In the genomic region with DNA sequence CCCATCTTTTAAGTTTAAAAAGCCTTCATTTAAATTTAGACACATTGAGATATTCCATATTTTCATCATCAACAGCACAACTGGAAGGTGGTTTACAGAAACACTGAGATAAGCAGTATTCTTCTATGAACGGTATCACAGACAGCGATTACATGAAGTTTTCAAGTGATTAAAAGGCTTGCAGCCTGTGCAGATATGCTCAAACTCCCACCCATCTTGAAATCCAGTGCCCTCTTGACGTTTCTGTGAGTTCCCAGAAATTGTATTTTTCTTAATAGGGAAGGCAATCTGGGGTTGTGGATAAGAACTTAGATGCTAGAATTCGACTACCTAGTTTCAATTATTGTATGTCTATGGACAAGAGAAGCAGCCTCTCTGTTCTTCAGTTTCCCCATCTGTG, we compare ENCODE assay signal across 34 cellular contexts.
"Had no signal": no experiment of that assay in that cellular context is flagged by ENCODE, and none has a peak within 500 bp of the region (broad histone marks: within the 10 kb centered on the region; RNA-seq: fewer than 3 reads in every experiment).

No MANE protein-coding gene starts in this region.

- H3K27me3 ChIP-seq: Peyer's patch had no signal

- H3K4me3 Mint-ChIP-seq: activated CD4-positive, alpha-beta T cell treated with anti-CD3 and anti-CD28 coated beads for 36 hours; activated CD4-positive, alpha-beta T cell treated with anti-CD3 and anti-CD28 coated beads, Interleukin-2, amount 10 ng/mL, durations not matched to agents 7 days and 5 days; activated CD8-positive, alpha-beta T cell treated with anti-CD3 and anti-CD28 coated beads, Interleukin-2, amount 10 ng/mL, durations not matched to agents 7 days and 5 days; activated naive CD4-positive, alpha-beta T cell treated with anti-CD3 and anti-CD28 coated beads, Interleukin-2, amount 10 ng/mL, durations not matched to agents 7 days and 5 days; activated naive CD8-positive, alpha-beta T cell; activated naive CD8-positive, alpha-beta T cell treated with anti-CD3 and anti-CD28 coated beads, Interleukin-2, amount 50 U/mL, for 24 hours; activated T-cell treated with anti-CD3 and anti-CD28 coated beads, Interleukin-2, amount 50 U/mL, for 24 hours; brain; WTC11 had no signal

- H3K36me3 ChIP-seq: Peyer's patch, SJSA1 had no signal

- H3K9me3 Mint-ChIP-seq: activated CD4-positive, alpha-beta T cell treated with anti-CD3 and anti-CD28 coated beads, Interleukin-2, amount 10 ng/mL, durations not matched to agents 7 days and 5 days; activated naive CD4-positive, alpha-beta T cell treated with anti-CD3 and anti-CD28 coated beads, Interleukin-2, amount 10 ng/mL, durations not matched to agents 7 days and 5 days; activated naive CD8-positive, alpha-beta T cell treated with anti-CD3 and anti-CD28 coated beads, Interleukin-2, amount 50 U/mL, for 24 hours; activated T-cell treated with anti-CD3 and anti-CD28 coated beads, Interleukin-2, amount 50 U/mL, for 24 hours; WTC11 had no signal

- H3K27ac Mint-ChIP-seq: activated CD4-positive, alpha-beta T cell treated with anti-CD3 and anti-CD28 coated beads for 36 hours; activated CD4-positive, alpha-beta T cell treated with anti-CD3 and anti-CD28 coated beads, Interleukin-2, amount 10 ng/mL, durations not matched to agents 7 days and 5 days; activated CD8-positive, alpha-beta T cell treated with anti-CD3 and anti-CD28 coated beads, Interleukin-2, amount 10 ng/mL, durations not matched to agents 7 days and 5 days; activated naive CD4-positive, alpha-beta T cell treated with anti-CD3 and anti-CD28 coated beads, Interleukin-2, amount 10 ng/mL, durations not matched to agents 7 days and 5 days; activated naive CD8-positive, alpha-beta T cell; activated naive CD8-positive, alpha-beta T cell treated with anti-CD3 and anti-CD28 coated beads, Interleukin-2, amount 50 U/mL, for 24 hours; activated T-cell treated with anti-CD3 and anti-CD28 coated beads, Interleukin-2, amount 50 U/mL, for 24 hours; brain; WTC11 had no signal

- DNase-seq: activated CD4-positive, alpha-beta T cell treated with anti-CD3 and anti-CD28 coated beads for 36 hours; activated CD4-positive, alpha-beta T cell treated with anti-CD3 and anti-CD28 coated beads, Interleukin-2, amount 10 ng/mL, durations not matched to agents 7 days and 5 days; activated CD4-positive, alpha-beta T cell treated with anti-CD3 and anti-CD28 coated beads, Interleukin-2, amount 50 U/mL, for 48 hours; activated CD8-positive, alpha-beta T cell treated with anti-CD3 and anti-CD28 coated beads, Interleukin-2, amount 10 ng/mL, durations not matched to agents 7 days and 5 days; activated gamma-delta T cell treated with Interleukin-2 at 50 U/mL for 16 hours; activated naive CD4-positive, alpha-beta T cell treated with anti-CD3 and anti-CD28 coated beads, Interleukin-2, amount 10 ng/mL, durations not matched to agents 7 days and 5 days; activated naive CD8-positive, alpha-beta T cell treated with anti-CD3 and anti-CD28 coated beads, Interleukin-2, amount 50 U/mL, for 24 hours; activated T-cell treated with anti-CD3 and anti-CD28 coated beads, Interleukin-2, amount 50 U/mL, for 24 hours; anterior cingulate cortex; caudate nucleus; cerebellar nuclear complex; Karpas-422; NCI-H1105; NCI-H1417 treated with DMSO at 0.1 percent for 48 hours; NCI-H187 treated with DMSO at 0.1 percent for 48 hours; NCI-H2081; NCI-H2171 treated with DMSO at 0.1 percent for 48 hours; NCI-H2227 treated with DMSO at 0.1 percent for 48 hours; NCI-H446 treated with DMSO at 0.1 percent for 48 hours; NCI-H524; PC-3; Peyer's patch; RPMI8226; SHP77 treated with DMSO at 0.1 percent for 48 hours; SW 1271; T-helper 1 cell; T-helper 2 cell; T-helper 9 cell had no signal

- H3K4me1 Mint-ChIP-seq: activated CD4-positive, alpha-beta T cell treated with anti-CD3 and anti-CD28 coated beads for 36 hours; activated CD4-positive, alpha-beta T cell treated with anti-CD3 and anti-CD28 coated beads, Interleukin-2, amount 10 ng/mL, durations not matched to agents 7 days and 5 days; activated naive CD4-positive, alpha-beta T cell treated with anti-CD3 and anti-CD28 coated beads, Interleukin-2, amount 10 ng/mL, durations not matched to agents 7 days and 5 days; activated naive CD8-positive, alpha-beta T cell treated with anti-CD3 and anti-CD28 coated beads, Interleukin-2, amount 50 U/mL, for 24 hours; WTC11 had no signal

- H3K9me3 ChIP-seq: Peyer's patch, SJSA1 had no signal

- ATAC-seq: activated CD4-positive, alpha-beta T cell treated with anti-CD3 and anti-CD28 coated beads for 36 hours; activated CD4-positive, CD25-positive, alpha-beta regulatory T cell treated with anti-CD3 and anti-CD28 coated beads, Interleukin-2, amount 50 U/mL, for 24 hours; activated CD8-positive, alpha-beta T cell treated with anti-CD3 and anti-CD28 coated beads, Interleukin-2, amount 10 ng/mL, durations not matched to agents 7 days and 5 days; activated naive CD8-positive, alpha-beta T cell treated with anti-CD3 and anti-CD28 coated beads, Interleukin-2, amount 50 U/mL, for 24 hours; PC-3; WTC11 had no signal

- H3K27ac ChIP-seq: Peyer's patch, SJSA1 had no signal

- H3K36me3 Mint-ChIP-seq: activated naive CD4-positive, alpha-beta T cell treated with anti-CD3 and anti-CD28 coated beads, Interleukin-2, amount 10 ng/mL, durations not matched to agents 7 days and 5 days; activated naive CD8-positive, alpha-beta T cell; brain; WTC11 had no signal

- H3K4me3 ChIP-seq: Peyer's patch, SJSA1 had no signal

- H3K27me3 Mint-ChIP-seq: activated CD4-positive, alpha-beta T cell treated with anti-CD3 and anti-CD28 coated beads for 36 hours; activated CD4-positive, alpha-beta T cell treated with anti-CD3 and anti-CD28 coated beads, Interleukin-2, amount 10 ng/mL, durations not matched to agents 7 days and 5 days; activated naive CD4-positive, alpha-beta T cell treated with anti-CD3 and anti-CD28 coated beads, Interleukin-2, amount 10 ng/mL, durations not matched to agents 7 days and 5 days; activated naive CD8-positive, alpha-beta T cell had no signal

- H3K4me1 ChIP-seq: Peyer's patch, SJSA1 had no signal

- FAIRE-seq: bronchial epithelial cell had no signal
